In the genomic region with DNA sequence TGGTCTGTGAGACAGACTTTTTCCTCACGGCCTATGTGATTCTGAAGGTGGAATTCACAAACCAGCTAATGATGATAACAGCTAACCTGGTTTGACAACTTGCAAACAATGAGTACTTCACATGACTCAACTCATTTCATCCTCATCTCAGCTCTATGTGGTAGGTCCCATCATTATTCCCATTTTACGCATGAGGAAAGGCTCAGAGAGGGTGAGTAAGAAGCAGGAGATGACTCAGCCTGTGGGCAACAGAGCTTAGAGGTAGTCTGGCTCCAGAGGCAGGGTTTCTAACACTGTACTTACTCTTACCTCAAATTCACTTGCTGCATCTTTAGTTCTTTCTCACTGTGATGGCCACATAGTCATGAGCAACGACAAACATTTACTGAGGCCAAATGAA, we compare ENCODE assay signal across 18 cellular contexts. TPM values are rescaled to one million over a fixed set of nuclear protein-coding genes. Genes with fewer than 3 reads are reported as not detected.
DNase-seq lines count a peak whose midpoint lies in the region; ATAC-seq and TF ChIP-seq lines count a peak whose summit lies in the region.
"Had no signal": no experiment of that assay in that cellular context is flagged by ENCODE, and none has a peak within 500 bp of the region (broad histone marks: within the 10 kb centered on the region; RNA-seq: fewer than 3 reads in every experiment).

No MANE protein-coding gene starts in this region.

- H3K9me1 ChIP-seq in IMR-90 (ENCODE audit: insufficient read depth, low read length), result peaks cover 16% of the 10 kb centered on the region

- H4K20me1 ChIP-seq in IMR-90 (ENCODE audit: insufficient read depth, low read length), result no peaks in the 10 kb centered on the region

- no peaks in the 10 kb centered on the region; the same call in 1 of the 2 replicates for H3K4me1 ChIP-seq in IMR-90 (ENCODE audit: control insufficient read depth, insufficient read depth, low read length)
- H3K4me1 ChIP-seq in endodermal cell (ENCODE audit: control insufficient read depth, insufficient read depth, low read length), result peaks cover 9% of the 10 kb centered on the region
- H3K4me1 ChIP-seq: left lung had no signal

- no peak overlapping the region for H3K56ac ChIP-seq in IMR-90 (ENCODE audit: extremely low read depth, insufficient read depth, low read length)

- 80% methylated on average over 1 of the region's 3 CpGs; no CpG with 5 or more reads in 1 of the 2 experiments for WGBS in IMR-90 (ENCODE audit: extremely low coverage in 2 of 2, insufficient read length in 1 of 2), 2 experiments
- WGBS in endodermal cell (ENCODE audit: insufficient coverage in 1 of 2, insufficient read length in 1 of 2), 2 experiments, result 64 to 65% methylated on average over 2 to 3 of the region's 3 CpGs

- H4K91ac ChIP-seq in IMR-90 (ENCODE audit: insufficient read depth, low read depth, low read length), result no peak overlapping the region

- no peak overlapping the region for H3K18ac ChIP-seq in IMR-90 (ENCODE audit: low read depth, low read length)

- no peak overlapping the region for H2AK5ac ChIP-seq in IMR-90 (ENCODE audit: low read depth, low read length)

- TF ChIP-seq RAD21 in IMR-90 (IDR thresholded peaks at IDR 0.05; ENCODE audit: low read length), result no peak

- no peak overlapping the region for H3K4ac ChIP-seq in IMR-90 (ENCODE audit: low read depth, low read length)

- DNase-seq in activated CD4-positive, alpha-beta T cell treated with anti-CD3 and anti-CD28 coated beads for 36 hours, result peak; percentile 46
- DNase-seq in activated CD4-positive, alpha-beta T cell treated with anti-CD3 and anti-CD28 coated beads for 4 hours, result no peak
- peak; percentile 74 for DNase-seq in IMR-90
- peak; percentile 50 for DNase-seq in endodermal cell
- no peak for DNase-seq in omental fat pad (ENCODE audit: low spot score)
- DNase-seq: activated naive CD4-positive, alpha-beta T cell treated with Interleukin-2 at 50 U/mL for 16 hours; cortex of kidney; left lung; NCI-H1436 treated with DMSO at 0.1 percent for 48 hours; NCI-H748 treated with DMSO at 0.1 percent for 48 hours; SHP77 treated with DMSO at 0.1 percent for 48 hours; upper lobe of left lung had no signal

- H4K5ac ChIP-seq in IMR-90 (ENCODE audit: low read depth, low read length), result no peak overlapping the region

- TF ChIP-seq CTCF in IMR-90 (conservative IDR thresholded peaks at IDR 0.05; ENCODE audit: low read depth, low read length) (no peak), endodermal cell (conservative IDR thresholded peaks at IDR 0.05) (no peak), omental fat pad (IDR thresholded peaks at IDR 0.05) (no peak)

- peak; percentile 89 for ATAC-seq in activated CD4-positive, alpha-beta T cell treated with anti-CD3 and anti-CD28 coated beads for 36 hours
- ATAC-seq in IMR-90 (ENCODE audit: low read depth), result peak; percentile 40; the same call in 1 of the 2 replicates
- ATAC-seq in omental fat pad (ENCODE audit: low FRiP score), result peak; percentile 44
- no peak for ATAC-seq in GM21528 (IDR thresholded peaks at IDR 0.05; ENCODE audit: low FRiP score, unreplicated experiment)
- no peak for ATAC-seq in HG02571 (IDR thresholded peaks at IDR 0.05; ENCODE audit: unreplicated experiment)
- ATAC-seq in GM18868 (IDR thresholded peaks at IDR 0.05; ENCODE audit: unreplicated experiment), result no peak
- ATAC-seq: GM12878, HCT116, left lung had no signal

- H3K27ac ChIP-seq in IMR-90 (ENCODE audit: insufficient read depth, low read length) (no peak overlapping the region), endodermal cell (ENCODE audit: low read depth, low read length) (no peak overlapping the region)
- H3K27ac ChIP-seq: upper lobe of left lung had no signal

- H3K36me3 ChIP-seq in IMR-90 (ENCODE audit: control insufficient read depth, insufficient read depth, low read length), result no peaks in the 10 kb centered on the region
- H3K36me3 ChIP-seq in endodermal cell (ENCODE audit: control insufficient read depth, insufficient read depth, low read length), result no peaks in the 10 kb centered on the region
- H3K36me3 ChIP-seq: left lung, upper lobe of left lung had no signal

- intact Hi-C loops in activated CD4-positive, alpha-beta T cell treated with anti-CD3 and anti-CD28 coated beads for 36 hours (cut with DNase I, micrococcal nuclease), result loop anchor here in 1 of 2 experiments (1.0 kb wide), 1 partner anchor 32 kb away; no protein-coding TSS in a partner anchor
- intact Hi-C loops in IMR-90 (cut with micrococcal nuclease), result no loop called here

- no peaks in the 10 kb centered on the region for H3K27me3 ChIP-seq in IMR-90 (ENCODE audit: control insufficient read depth, insufficient read depth, low read length)
- no peaks in the 10 kb centered on the region for H3K27me3 ChIP-seq in endodermal cell (ENCODE audit: control insufficient read depth, insufficient read depth, low read length, poor library complexity, severe bottlenecking)
- H3K27me3 ChIP-seq: left lung, upper lobe of left lung had no signal

- H3K23ac ChIP-seq in IMR-90 (ENCODE audit: low read depth, low read length), result no peak overlapping the region

- peaks cover 13% of the 10 kb centered on the region for H3K4me1 Mint-ChIP-seq in activated CD4-positive, alpha-beta T cell treated with anti-CD3 and anti-CD28 coated beads for 36 hours
- H3K4me1 Mint-ChIP-seq in endodermal cell, result peaks cover 53% of the 10 kb centered on the region

- H3K9me3 ChIP-seq in IMR-90 (ENCODE audit: control insufficient read depth, insufficient read depth, low read length), result no peaks in the 10 kb centered on the region
- H3K9me3 ChIP-seq in endodermal cell (ENCODE audit: control insufficient read depth, low read length), result no peaks in the 10 kb centered on the region
- H3K9me3 ChIP-seq: left lung, upper lobe of left lung had no signal

- POLR2A ChIA-PET in activated CD4-positive, alpha-beta T cell treated with anti-CD3 and anti-CD28 coated beads for 36 hours (lab: Charles Lee), result no interaction called here
- POLR2A ChIA-PET in IMR-90 (lab: Charles Lee; ENCODE audit: unreplicated experiment), result no interaction called here

- H3K9ac ChIP-seq in IMR-90 (ENCODE audit: low read depth, low read length), result no peak overlapping the region
- no peak overlapping the region for H3K9ac ChIP-seq in endodermal cell (ENCODE audit: extremely low read depth, low read length, poor library complexity, severe bottlenecking)

- H3K4me3 ChIP-seq in IMR-90 (ENCODE audit: insufficient read depth, low read depth, low read length) (no peak overlapping the region), endodermal cell (ENCODE audit: low read length) (no peak overlapping the region)
- H3K4me3 ChIP-seq: GM12878, left lung, upper lobe of left lung had no signal

- no peak overlapping the region for H2BK120ac ChIP-seq in IMR-90 (ENCODE audit: low read depth, low read length)

- no peak overlapping the region for H3K27ac Mint-ChIP-seq in activated CD4-positive, alpha-beta T cell treated with anti-CD3 and anti-CD28 coated beads for 36 hours
- H3K27ac Mint-ChIP-seq in endodermal cell, result peak overlapping the region; percentile 70
- H3K27ac Mint-ChIP-seq: nephron had no signal

- dilution Hi-C loops in IMR-90 (cut with HindIII; ENCODE audit: low sequenced_read_pairs, unreplicated experiment), result loop anchor here (25.0 kb wide), 1 partner anchor 413 kb away; no protein-coding TSS in a partner anchor

- no peak overlapping the region for H4K8ac ChIP-seq in IMR-90 (ENCODE audit: low read depth in 2 of 2, low read length in 2 of 2)

- no peaks in the 10 kb centered on the region for H3K36me3 Mint-ChIP-seq in activated CD4-positive, alpha-beta T cell treated with anti-CD3 and anti-CD28 coated beads for 36 hours (ENCODE audit: low read depth)
- peaks cover 2% of the 10 kb centered on the region for H3K36me3 Mint-ChIP-seq in endodermal cell (ENCODE audit: low read depth)

- no peak overlapping the region for H2BK5ac ChIP-seq in IMR-90 (ENCODE audit: low read depth, low read length, poor library complexity, severe bottlenecking)

- H3K4me2 ChIP-seq in IMR-90 (ENCODE audit: low read depth, low read length), result no peak overlapping the region

- H3K27me3 Mint-ChIP-seq in activated CD4-positive, alpha-beta T cell treated with anti-CD3 and anti-CD28 coated beads for 36 hours, result peaks cover 37% of the 10 kb centered on the region
- peaks cover 3% of the 10 kb centered on the region for H3K27me3 Mint-ChIP-seq in endodermal cell (ENCODE audit: insufficient read depth)

- no peak overlapping the region for H2BK20ac ChIP-seq in IMR-90 (ENCODE audit: low read depth, low read length)

- H2AFZ ChIP-seq in IMR-90 (replicated peaks; ENCODE audit: low read length, poor library complexity), result no peak overlapping the region

- H2AK9ac ChIP-seq in IMR-90 (replicated peaks; ENCODE audit: low read depth, low read length, poor library complexity), result no peak overlapping the region

- CTCF ChIA-PET in activated CD4-positive, alpha-beta T cell treated with anti-CD3 and anti-CD28 coated beads for 36 hours (lab: Charles Lee), result no interaction called here
- CTCF ChIA-PET in IMR-90 (lab: Yijun Ruan, JAX), result interaction anchor here (0.7 kb wide), 1 partner anchor 25 kb away, joined by 3 read pairs; no protein-coding TSS in a partner anchor

- peak overlapping the region; percentile 2; the same call in 1 of the 2 replicates for H3K14ac ChIP-seq in IMR-90 (replicated peaks; ENCODE audit: low read depth, low read length)

- H3K4me3 Mint-ChIP-seq in activated CD4-positive, alpha-beta T cell treated with anti-CD3 and anti-CD28 coated beads for 36 hours, result no peak overlapping the region
- no peak overlapping the region for H3K4me3 Mint-ChIP-seq in endodermal cell
- H3K4me3 Mint-ChIP-seq: nephron had no signal

- H2BK15ac ChIP-seq in IMR-90 (ENCODE audit: low read depth, low read length), result no peak overlapping the region

- TF ChIP-seq POLR2A in IMR-90 (IDR thresholded peaks at IDR 0.05; ENCODE audit: low read depth, low read length), result no peak

- H3K79me1 ChIP-seq in IMR-90 (ENCODE audit: low read depth in 1 of 2, low read length in 2 of 2), result no peaks in the 10 kb centered on the region

- in situ Hi-C loops in IMR-90 (cut with MboI; ENCODE audit: low sequenced_read_pairs), result loop anchor here (25.0 kb wide), 1 partner anchor 163 kb away; no protein-coding TSS in a partner anchor

- BruUV-seq in IMR-90 (replicated peaks; lab: Mats Ljungman, UMichigan), result no TSS peak

- no peaks in the 10 kb centered on the region for H3K9me3 Mint-ChIP-seq in activated CD4-positive, alpha-beta T cell treated with anti-CD3 and anti-CD28 coated beads for 36 hours (ENCODE audit: low read depth)
- H3K9me3 Mint-ChIP-seq in endodermal cell, result no peaks in the 10 kb centered on the region
- H3K9me3 Mint-ChIP-seq: nephron had no signal

TF ChIP-seq in IMR-90, 13 proteins besides CTCF, POLR2A, EP300 and RAD21 (continues in another document):
- TF ChIP-seq NFE2L2 (IDR thresholded peaks at IDR 0.05; ENCODE audit: low read depth, low read length), result no peak
- TF ChIP-seq RFX5 (IDR thresholded peaks at IDR 0.05; ENCODE audit: low read depth, low read length), result no peak

RNA-seq across cellular contexts. Expression of a gene that starts 25.8 kb away (rescaled TPM):
- 100 to 1,000 TPM; 109 to 117 TPM for total RNA-seq in activated CD4-positive, alpha-beta T cell treated with anti-CD3 and anti-CD28 coated beads for 36 hours
- total RNA-seq in IMR-90 (2012; rRNA removed), result 91.8 and 144 TPM in 2 replicates
- 86.6 and 87.0 TPM in 2 replicates for polyA plus RNA-seq in IMR-90 (2012; rRNA removed)
- 36.9 and 48.4 TPM in 2 replicates for polyA plus RNA-seq in IMR-90 (2012; cell fraction: cytosol; rRNA removed)
- 30.8 and 43.7 TPM in 2 replicates for polyA plus RNA-seq in IMR-90 (2012; cell fraction: nucleus; rRNA removed; ENCODE audit: low replicate concordance)
- total RNA-seq in endodermal cell, result 100 to 1,000 TPM in 1 of 2 donors, 10 to 100 TPM in 1; 99.7 to 109 TPM
- 115 TPM for polyA plus RNA-seq in endodermal cell (2013, experiment 1 of 2)
- polyA plus RNA-seq in endodermal cell (2013, experiment 2 of 2), result 104 TPM
- 10 to 100 TPM; 52.8 to 86.2 (median 53.4) TPM for total RNA-seq in omental fat pad

Comparison
In these comparisons a context has a peak if more than half of its experiments do, and no peak if none do; other contexts are left out.
1. DNase-seq: peak in activated CD4-positive, alpha-beta T cell treated with anti-CD3 and anti-CD28 coated beads for 36 hours (single experiment), IMR-90 (single experiment) and endodermal cell (single experiment); none in activated CD4-positive, alpha-beta T cell treated with anti-CD3 and anti-CD28 coated beads for 4 hours (0 of 2) and omental fat pad (single experiment).
2. ATAC-seq: peak in activated CD4-positive, alpha-beta T cell treated with anti-CD3 and anti-CD28 coated beads for 36 hours (single experiment), IMR-90 (single experiment) and omental fat pad (single experiment); none in GM21528 (single experiment), HG02571 (single experiment) and GM18868 (single experiment).